Comparison of ENCODE assay signal across 2 cellular contexts in genomic region chr1:232704694-232705680, GRCh38.
TF ChIP-seq lines count a peak whose summit lies in the region.

No MANE protein-coding gene starts in this region.

TF ChIP-seq in IMR-90, 13 proteins besides CTCF, POLR2A, EP300 and RAD21 (continued from another document):
- TF ChIP-seq ELK1 (IDR thresholded peaks at IDR 0.05; ENCODE audit: borderline replicate concordance, low read depth, low read length) (no peak), SMC3 (IDR thresholded peaks at IDR 0.05; ENCODE audit: low read depth, low read length) (no peak), NFE2L2 (IDR thresholded peaks at IDR 0.05; ENCODE audit: low read depth, low read length) (peak; percentile 89), CEBPB (IDR thresholded peaks at IDR 0.05; ENCODE audit: low read depth, low read length) (peak; percentile 99)
TF ChIP-seq in IMR-90: peak in this region for 5.

TF ChIP-seq in SK-N-SH treated with all-trans-retinoic acid at 6 μM for 48 hours, 23 proteins besides CTCF, POLR2A, EP300 and RAD21 (continued from another document):
- TF ChIP-seq TSHZ2 (CRISPR knock-in tag; IDR thresholded peaks at IDR 0.05) = no peak
